1 cellular context compared by ENCODE assay signal in the genomic region with DNA sequence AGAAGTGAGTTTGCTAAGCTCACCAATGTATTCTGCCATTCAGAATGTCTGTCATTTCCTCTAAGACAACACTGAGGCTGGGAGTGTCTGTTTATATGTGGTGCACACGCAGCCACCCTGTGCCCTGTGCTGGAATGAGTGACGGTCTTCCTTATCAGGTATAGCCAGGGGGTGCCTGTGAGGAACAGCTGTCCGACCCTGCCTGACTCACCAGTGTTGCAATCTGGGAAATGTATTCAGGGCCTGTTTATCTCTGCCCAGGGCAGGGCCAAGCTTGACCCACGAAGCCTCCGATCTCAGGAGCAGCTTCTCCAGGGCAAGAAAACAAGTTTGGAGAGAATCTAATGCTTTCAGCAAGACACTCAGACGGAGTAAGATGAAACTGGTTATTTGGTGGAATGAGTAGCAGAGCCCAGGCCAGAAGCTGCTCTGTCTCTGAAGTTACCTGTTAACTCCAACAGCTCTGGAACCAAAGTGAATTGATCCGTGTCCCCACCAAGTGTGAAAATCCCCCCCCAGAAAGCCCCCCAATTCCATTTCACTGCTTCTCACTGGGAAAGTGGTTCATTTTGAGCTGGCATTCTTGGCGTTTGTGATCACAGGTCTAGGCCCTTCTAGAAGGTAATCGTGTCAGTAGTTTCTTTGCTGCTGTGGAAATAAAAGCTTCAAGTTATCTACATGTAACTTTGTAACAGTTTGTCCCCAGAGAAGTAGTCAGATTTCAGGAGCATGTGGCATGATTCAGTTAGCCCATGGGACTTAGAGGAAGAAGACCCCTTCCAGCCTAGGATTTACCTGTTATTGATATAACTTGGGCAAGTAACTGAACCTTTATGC.
TF ChIP-seq lines count a peak whose summit lies in the region.

No MANE protein-coding gene starts in this region.

TF ChIP-seq in K562, 482 proteins besides CTCF, POLR2A, EP300 and RAD21 (continued from another document and continues in another):
- TF ChIP-seq RFX5 (IDR thresholded peaks at IDR 0.05; ENCODE audit: low read depth, low read length) (no peak), ZNF696 (CRISPR knock-in tag; conservative IDR thresholded peaks at IDR 0.05) (no peak), ZNF124 (CRISPR knock-in tag; IDR thresholded peaks at IDR 0.05) (no peak), RBM15 (IDR thresholded peaks at IDR 0.05; ENCODE audit: insufficient read depth, low read length) (no peak), SOX6 (IDR thresholded peaks at IDR 0.05) (peak; percentile 99), NRF1 (conservative IDR thresholded peaks at IDR 0.05 in 1 of 2, IDR thresholded peaks at IDR 0.05 in 1 of 2) (peak; percentile 79 to 84), NFIX (CRISPR knock-in tag; IDR thresholded peaks at IDR 0.05; ENCODE audit: low read depth) (no peak), ZNF76 (CRISPR knock-in tag; IDR thresholded peaks at IDR 0.05; ENCODE audit: borderline replicate concordance) (peak; percentile 86; the same call in 1 of the 2 replicates), CHAMP1 (IDR thresholded peaks at IDR 0.05) (peak; percentile 98), LEF1 (IDR thresholded peaks at IDR 0.05) (peak; percentile 99), IRF2 (CRISPR knock-in tag; IDR thresholded peaks at IDR 0.05) (no peak), ELF4 (CRISPR knock-in tag; IDR thresholded peaks at IDR 0.05) (no peak), KHSRP (IDR thresholded peaks at IDR 0.05) (peak; percentile 86), EWSR1 (IDR thresholded peaks at IDR 0.05; ENCODE audit: borderline replicate concordance, low read depth, partially characterized antibody) (no peak), FOXJ3 (CRISPR knock-in tag; IDR thresholded peaks at IDR 0.05) (no peak; the same call in 1 of the 2 replicates), ESRRA (IDR thresholded peaks at IDR 0.05; ENCODE audit: borderline replicate concordance, low read depth) (peak; percentile 79; the same call in 1 of the 2 replicates), ZNF316 (IDR thresholded peaks at IDR 0.05) (no peak), SREBF1 (IDR thresholded peaks at IDR 0.05; ENCODE audit: borderline replicate concordance, low read depth, low read length) (0 out of 2 replicates have a peak, but pooled peaks have one; percentile 48), CTCFL (IDR thresholded peaks at IDR 0.05; ENCODE audit: borderline replicate concordance, insufficient read depth, low read depth, low read length, poor library complexity, severe bottlenecking) (no peak), ARID4B (CRISPR knock-in tag; IDR thresholded peaks at IDR 0.05) (peak; percentile 52; the same call in 1 of the 2 replicates), SIN3B (IDR thresholded peaks at IDR 0.05; ENCODE audit: low read depth) (peak; percentile 17; the same call in 1 of the 2 replicates), PHF21A (IDR thresholded peaks at IDR 0.05; ENCODE audit: borderline replicate concordance, low read depth) (peak; percentile 92; the same call in 1 of the 2 replicates), KLF1 (tag; IDR thresholded peaks at IDR 0.05) (no peak), RNF2 (IDR thresholded peaks at IDR 0.05) (peak; percentile 99), RUNX1 (IDR thresholded peaks at IDR 0.05; ENCODE audit: low read depth) (peak; percentile 99), MCM2 (IDR thresholded peaks at IDR 0.05; ENCODE audit: low read depth) (no peak), HNRNPUL1 (IDR thresholded peaks at IDR 0.05; ENCODE audit: low read length) (peak; percentile 83; the same call in 1 of the 2 replicates), POLR2H (tag; IDR thresholded peaks at IDR 0.05; ENCODE audit: low read depth) (no peak; the same call in 1 of the 2 replicates), RNF219 (CRISPR knock-in tag; IDR thresholded peaks at IDR 0.05) (no peak), PATZ1 (CRISPR knock-in tag; IDR thresholded peaks at IDR 0.05; ENCODE audit: borderline replicate concordance) (no peak), ZNF212 (CRISPR knock-in tag; IDR thresholded peaks at IDR 0.05) (peak; percentile 85; the same call in 1 of the 2 replicates), MIER1 (IDR thresholded peaks at IDR 0.05; ENCODE audit: low read depth) (no peak), CBFA2T2 (conservative IDR thresholded peaks at IDR 0.05) (peak; percentile 100), CHD1 (IDR thresholded peaks at IDR 0.05; ENCODE audit: low read length) (no peak), ZNF780A (CRISPR knock-in tag; IDR thresholded peaks at IDR 0.05) (no peak), CBFA2T3 (IDR thresholded peaks at IDR 0.05) (peak; percentile 100), FOXP1 (CRISPR knock-in tag; IDR thresholded peaks at IDR 0.05) (peak; percentile 98), ZSCAN32 (CRISPR knock-in tag; IDR thresholded peaks at IDR 0.05) (no peak), ESRRB (CRISPR knock-in tag; IDR thresholded peaks at IDR 0.05; ENCODE audit: borderline replicate concordance) (no peak), CHCHD3 (CRISPR knock-in tag; IDR thresholded peaks at IDR 0.05) (no peak), ARID3B (CRISPR knock-in tag; IDR thresholded peaks at IDR 0.05; ENCODE audit: borderline replicate concordance) (0 out of 2 replicates have a peak, but pooled peaks have one; percentile 51)
- TF ChIP-seq, protein P1, sequence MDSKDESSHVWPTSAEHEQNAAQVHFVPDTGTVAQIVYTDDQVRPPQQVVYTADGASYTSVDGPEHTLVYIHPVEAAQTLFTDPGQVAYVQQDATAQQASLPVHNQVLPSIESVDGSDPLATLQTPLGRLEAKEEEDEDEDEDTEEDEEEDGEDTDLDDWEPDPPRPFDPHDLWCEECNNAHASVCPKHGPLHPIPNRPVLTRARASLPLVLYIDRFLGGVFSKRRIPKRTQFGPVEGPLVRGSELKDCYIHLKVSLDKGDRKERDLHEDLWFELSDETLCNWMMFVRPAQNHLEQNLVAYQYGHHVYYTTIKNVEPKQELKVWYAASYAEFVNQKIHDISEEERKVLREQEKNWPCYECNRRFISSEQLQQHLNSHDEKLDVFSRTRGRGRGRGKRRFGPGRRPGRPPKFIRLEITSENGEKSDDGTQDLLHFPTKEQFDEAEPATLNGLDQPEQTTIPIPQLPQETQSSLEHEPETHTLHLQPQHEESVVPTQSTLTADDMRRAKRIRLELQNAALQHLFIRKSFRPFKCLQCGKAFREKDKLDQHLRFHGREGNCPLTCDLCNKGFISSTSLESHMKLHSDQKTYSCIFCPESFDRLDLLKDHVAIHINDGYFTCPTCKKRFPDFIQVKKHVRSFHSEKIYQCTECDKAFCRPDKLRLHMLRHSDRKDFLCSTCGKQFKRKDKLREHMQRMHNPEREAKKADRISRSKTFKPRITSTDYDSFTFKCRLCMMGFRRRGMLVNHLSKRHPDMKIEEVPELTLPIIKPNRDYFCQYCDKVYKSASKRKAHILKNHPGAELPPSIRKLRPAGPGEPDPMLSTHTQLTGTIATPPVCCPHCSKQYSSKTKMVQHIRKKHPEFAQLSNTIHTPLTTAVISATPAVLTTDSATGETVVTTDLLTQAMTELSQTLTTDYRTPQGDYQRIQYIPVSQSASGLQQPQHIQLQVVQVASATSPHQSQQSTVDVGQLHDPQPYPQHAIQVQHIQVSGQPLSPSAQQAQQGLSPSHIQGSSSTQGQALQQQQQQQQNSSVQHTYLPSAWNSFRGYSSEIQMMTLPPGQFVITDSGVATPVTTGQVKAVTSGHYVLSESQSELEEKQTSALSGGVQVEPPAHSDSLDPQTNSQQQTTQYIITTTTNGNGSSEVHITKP (IDR thresholded peaks at IDR 0.05; ENCODE audit: partially characterized antibody): peak; percentile 66
